ENCODE assay signal across 29 cellular contexts in the genomic region with DNA sequence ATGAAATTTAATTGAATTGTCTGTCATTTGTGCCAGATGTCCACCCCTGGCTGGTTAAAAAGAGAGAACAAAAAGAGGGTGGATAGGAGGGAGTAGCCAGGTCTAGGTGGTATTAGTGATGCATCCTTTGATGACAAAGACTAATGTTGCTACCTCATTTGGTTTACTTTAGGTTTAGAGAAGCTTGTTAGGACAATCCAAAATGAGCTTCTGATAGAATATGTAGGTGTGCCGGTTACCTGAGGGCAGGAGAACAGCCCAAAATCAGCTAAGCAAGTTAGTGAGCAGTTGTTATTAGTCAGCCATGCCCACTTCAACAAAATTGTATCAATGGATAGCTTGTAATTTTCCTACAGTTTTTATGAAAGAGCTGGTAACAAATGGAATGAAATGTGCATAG.
"Had no signal": no experiment of that assay in that cellular context is flagged by ENCODE, and none has a peak within 500 bp of the region (broad histone marks: within the 10 kb centered on the region; RNA-seq: fewer than 3 reads in every experiment).

No MANE protein-coding gene starts in this region.

- H3K27me3 ChIP-seq: SJCRH30 had no signal

- H3K4me3 ChIP-seq: K562, PC-9, SJCRH30, SK-N-MC had no signal

- H3K36me3 ChIP-seq: SJCRH30 had no signal

- DNase-seq: Kasumi-1, KG1, MM.1S, MV-4-11, NCI-H1092, NCI-H1105, NCI-H1417 treated with DMSO at 0.1 percent for 48 hours, NCI-H146, NCI-H1694, NCI-H187, NCI-H1930, NCI-H2029 treated with DMSO at 0.1 percent for 48 hours, NCI-H2081 treated with DMSO at 0.1 percent for 48 hours, NCI-H2107, NCI-H2171, NCI-H226, NCI-H446 treated with DMSO at 0.1 percent for 48 hours, NCI-H510A, NCI-H524, NCI-H526, NCI-H774, PC-9, SHP77, SIG-M5, SJCRH30 had no signal

- H3K27ac ChIP-seq: PC-9, RWPE1, SJCRH30, SK-N-MC had no signal

- FAIRE-seq: K562, RCC 7860 had no signal
